Comparison of ENCODE assay signal across 21 cellular contexts in the genomic region with DNA sequence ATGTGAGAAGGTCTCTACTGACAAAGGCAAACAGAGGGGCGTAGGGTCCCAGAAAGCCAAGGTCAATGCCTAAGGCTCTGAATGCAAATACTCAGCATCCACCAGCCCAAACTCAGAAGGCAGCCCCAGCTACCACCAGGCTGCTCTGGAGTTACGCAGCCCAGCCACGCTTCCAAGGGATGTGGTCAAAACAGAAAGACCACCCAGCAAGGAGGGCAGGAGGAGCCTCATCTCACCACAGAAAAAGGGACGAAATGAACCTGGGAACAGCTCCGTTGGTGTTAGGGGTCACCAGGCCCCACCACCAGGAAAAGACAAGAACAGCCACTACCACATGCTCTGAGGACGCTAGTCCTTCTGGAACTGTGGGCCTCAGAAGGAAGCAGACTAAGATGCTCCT.
DNase-seq lines count a peak whose midpoint lies in the region; TF ChIP-seq lines count a peak whose summit lies in the region.
"Had no signal": no experiment of that assay in that cellular context is flagged by ENCODE, and none has a peak within 500 bp of the region (broad histone marks: within the 10 kb centered on the region; RNA-seq: fewer than 3 reads in every experiment).

No MANE protein-coding gene starts in this region.

- peak overlapping the region; percentile 20 for H3K27ac Mint-ChIP-seq in endodermal cell
- H3K27ac Mint-ChIP-seq in activated naive CD4-positive, alpha-beta T cell treated with anti-CD3 and anti-CD28 coated beads, Interleukin-2, amount 10 ng/mL, durations not matched to agents 7 days and 5 days = no peak overlapping the region
- H3K27ac Mint-ChIP-seq: activated T-helper 1 cell treated with anti-CD3 and anti-CD28 coated beads, Interleukin-12 subunit alpha, Interleukin-12 subunit beta, Interleukin-2, Interleukin-4 antibody, amounts not matched to agents 30 ng/mL and 10 ng/mL and 1 ng/mL, durations not matched to agents 14 hours and 24 hours and 36 hours; CD4-positive, alpha-beta T cell had no signal

- H3K36me3 ChIP-seq in endodermal cell (ENCODE audit: control insufficient read depth, insufficient read depth, low read length) (peaks cover 8% of the 10 kb centered on the region), muscle layer of duodenum (ENCODE audit: control insufficient read depth in 1 of 2, insufficient read depth in 2 of 2, low read length in 2 of 2) (no peaks in the 10 kb centered on the region), smooth muscle cell (ENCODE audit: low read depth) (no peaks in the 10 kb centered on the region)
- H3K36me3 ChIP-seq: tibial nerve had no signal

- CTCF ChIA-PET in RWPE1 (lab: Yijun Ruan, JAX) = no interaction called here
- CTCF ChIA-PET in activated naive CD4-positive, alpha-beta T cell treated with anti-CD3 and anti-CD28 coated beads, Interleukin-2, amount 10 ng/mL, durations not matched to agents 7 days and 5 days (lab: Charles Lee) = no interaction called here

- H3K4me3 ChIP-seq in endodermal cell (ENCODE audit: low read length) (no peak overlapping the region), muscle layer of duodenum (ENCODE audit: low read depth in 1 of 2, low read length in 2 of 2) (no peak overlapping the region), smooth muscle cell (no peak overlapping the region)
- H3K4me3 ChIP-seq: tibial nerve had no signal

- POLR2A ChIA-PET in RWPE1 (lab: Yijun Ruan, JAX; ENCODE audit: low non-redundant PET) = no interaction called here

- H3K9ac ChIP-seq in endodermal cell (ENCODE audit: extremely low read depth, low read length, poor library complexity, severe bottlenecking) (no peak overlapping the region), smooth muscle cell (ENCODE audit: low read depth) (peak overlapping the region; percentile 34)

- TF ChIP-seq CTCF in RWPE1 (conservative IDR thresholded peaks at IDR 0.05; ENCODE audit: low read depth) = no peak
- TF ChIP-seq CTCF in endodermal cell (conservative IDR thresholded peaks at IDR 0.05) = no peak
- TF ChIP-seq CTCF in smooth muscle cell (IDR thresholded peaks at IDR 0.05; ENCODE audit: borderline replicate concordance, insufficient read depth, poor library complexity, severe bottlenecking) = no peak

- no peaks in the 10 kb centered on the region for H3K27me3 ChIP-seq in endodermal cell (ENCODE audit: control insufficient read depth, insufficient read depth, low read length, poor library complexity, severe bottlenecking)
- no peaks in the 10 kb centered on the region for H3K27me3 ChIP-seq in muscle layer of duodenum (ENCODE audit: low read depth, low read length)
- no peaks in the 10 kb centered on the region for H3K27me3 ChIP-seq in smooth muscle cell (ENCODE audit: low read depth)
- H3K27me3 ChIP-seq: tibial nerve had no signal

- H3K27me3 Mint-ChIP-seq in endodermal cell (ENCODE audit: insufficient read depth) = no peaks in the 10 kb centered on the region
- no peaks in the 10 kb centered on the region for H3K27me3 Mint-ChIP-seq in activated naive CD4-positive, alpha-beta T cell treated with anti-CD3 and anti-CD28 coated beads, Interleukin-2, amount 10 ng/mL, durations not matched to agents 7 days and 5 days
- H3K27me3 Mint-ChIP-seq: CD4-positive, alpha-beta T cell had no signal

- H3F3A ChIP-seq in smooth muscle cell (ENCODE audit: low read depth) = no peaks in the 10 kb centered on the region

- H3K9me3 Mint-ChIP-seq in endodermal cell = no peaks in the 10 kb centered on the region
- no peaks in the 10 kb centered on the region for H3K9me3 Mint-ChIP-seq in activated naive CD4-positive, alpha-beta T cell treated with anti-CD3 and anti-CD28 coated beads, Interleukin-2, amount 10 ng/mL, durations not matched to agents 7 days and 5 days
- H3K9me3 Mint-ChIP-seq: activated T-helper 1 cell treated with anti-CD3 and anti-CD28 coated beads, Interleukin-12 subunit alpha, Interleukin-12 subunit beta, Interleukin-2, Interleukin-4 antibody, amounts not matched to agents 30 ng/mL and 10 ng/mL and 1 ng/mL, durations not matched to agents 14 hours and 24 hours and 36 hours; CD4-positive, alpha-beta T cell had no signal

- H3K79me2 ChIP-seq in smooth muscle cell (ENCODE audit: low read depth) = peaks cover 86% of the 10 kb centered on the region

- no peaks in the 10 kb centered on the region for H3K9me3 ChIP-seq in endodermal cell (ENCODE audit: control insufficient read depth, low read length)
- no peaks in the 10 kb centered on the region for H3K9me3 ChIP-seq in muscle layer of duodenum (ENCODE audit: control insufficient read depth in 1 of 2, low read length in 2 of 2)
- H3K9me3 ChIP-seq in smooth muscle cell (replicated peaks; ENCODE audit: low read depth) = no peaks in the 10 kb centered on the region
- H3K9me3 ChIP-seq: tibial nerve had no signal

- H3K4me1 ChIP-seq in endodermal cell (ENCODE audit: control insufficient read depth, insufficient read depth, low read length) (no peaks in the 10 kb centered on the region), muscle layer of duodenum (ENCODE audit: control insufficient read depth in 1 of 2, insufficient read depth in 2 of 2, low read length in 2 of 2) (peaks cover 4 to 48% of the 10 kb centered on the region in 2 donors), smooth muscle cell (ENCODE audit: low read depth) (peaks cover 26% of the 10 kb centered on the region)

- peak overlapping the region; percentile 20 for H3K4me2 ChIP-seq in smooth muscle cell

- peaks cover 23% of the 10 kb centered on the region for H3K4me1 Mint-ChIP-seq in endodermal cell
- no peaks in the 10 kb centered on the region for H3K4me1 Mint-ChIP-seq in activated naive CD4-positive, alpha-beta T cell treated with anti-CD3 and anti-CD28 coated beads, Interleukin-2, amount 10 ng/mL, durations not matched to agents 7 days and 5 days

- 93% methylated on average over 6 of the region's 6 CpGs; no CpG with 5 or more reads in 1 of the 2 experiments for WGBS in endodermal cell (ENCODE audit: insufficient coverage in 1 of 2, insufficient read length in 1 of 2), 2 experiments
- WGBS in smooth muscle cell (ENCODE audit: low lambda C conversion rate) = 94% methylated on average over 6 of the region's 6 CpGs

- no peak overlapping the region for H3K4me3 Mint-ChIP-seq in endodermal cell
- no peak overlapping the region for H3K4me3 Mint-ChIP-seq in activated naive CD4-positive, alpha-beta T cell treated with anti-CD3 and anti-CD28 coated beads, Interleukin-2, amount 10 ng/mL, durations not matched to agents 7 days and 5 days
- H3K4me3 Mint-ChIP-seq: activated T-helper 1 cell treated with anti-CD3 and anti-CD28 coated beads, Interleukin-12 subunit alpha, Interleukin-12 subunit beta, Interleukin-2, Interleukin-4 antibody, amounts not matched to agents 30 ng/mL and 10 ng/mL and 1 ng/mL, durations not matched to agents 14 hours and 24 hours and 36 hours; CD4-positive, alpha-beta T cell had no signal

- DNase-seq in RWPE1 (ENCODE audit: low spot score) (no peak), endodermal cell (no peak), smooth muscle cell (lab: John Stamatoyannopoulos, UW; ENCODE audit: unreplicated experiment) (no peak), hypothalamus (lab: John Stamatoyannopoulos, UW) (no peak), ureter (ENCODE audit: low spot score) (no peak), KG1 (lab: John Stamatoyannopoulos, UW) (no peak)
- no peak for DNase-seq in activated naive CD4-positive, alpha-beta T cell treated with anti-CD3 and anti-CD28 coated beads, Interleukin-2, amount 10 ng/mL, durations not matched to agents 7 days and 5 days
- DNase-seq: activated CD4-positive, alpha-beta T cell treated with anti-CD3 and anti-CD28 coated beads for 1 hour; CD4-positive, alpha-beta T cell; DMS153; NCI-H187; NCI-H226; NCI-H82; OCI-M1; Right ventricle myocardium superior; stimulated activated CD4-positive, alpha-beta T cell treated with anti-CD3 and anti-CD28 coated beads, Interleukin-2, amount 100 ng/mL, for 24 hours; stimulated activated naive CD4-positive, alpha-beta T cell had no signal

- H3K36me3 Mint-ChIP-seq in endodermal cell (ENCODE audit: low read depth) = peaks cover 15% of the 10 kb centered on the region
- H3K36me3 Mint-ChIP-seq in activated naive CD4-positive, alpha-beta T cell treated with anti-CD3 and anti-CD28 coated beads, Interleukin-2, amount 10 ng/mL, durations not matched to agents 7 days and 5 days = no peaks in the 10 kb centered on the region

- H3K27ac ChIP-seq in RWPE1 (peak overlapping the region; percentile 28), endodermal cell (ENCODE audit: low read depth, low read length) (no peak overlapping the region), muscle layer of duodenum (ENCODE audit: low read length) (peak overlapping the region; percentile 21), smooth muscle cell (ENCODE audit: low read depth) (peak overlapping the region; percentile 48)
- H3K27ac ChIP-seq: epithelial cell of prostate had no signal

- H4K20me1 ChIP-seq in smooth muscle cell (ENCODE audit: low read depth) = peaks cover 99% of the 10 kb centered on the region

- H2AFZ ChIP-seq in smooth muscle cell (ENCODE audit: low read depth) = no peak overlapping the region
